ENCODE assay signal across 1 cellular context in genomic region chr5:10707198-10708187, GRCh38.
A peak's percentile ranks its signal among the peaks of the same experiment; 100 is the strongest.
TF ChIP-seq lines count a peak whose summit lies in the region.

No MANE protein-coding gene starts in this region.

TF ChIP-seq in HEK293, 187 proteins besides CTCF, POLR2A, EP300 and RAD21 (continued from another document):
- no peak for TF ChIP-seq PRDM2 (tag by site-specific recombination; IDR thresholded peaks at IDR 0.05; ENCODE audit: borderline replicate concordance)
- TF ChIP-seq ZNF701 (tag by site-specific recombination; IDR thresholded peaks at IDR 0.05), result no peak
- TF ChIP-seq ZNF280C (tag by site-specific recombination; IDR thresholded peaks at IDR 0.05), result no peak
- no peak for TF ChIP-seq ZBTB8A (tag by site-specific recombination; IDR thresholded peaks at IDR 0.05)
- peak; percentile 30; the same call in 1 of the 2 replicates for TF ChIP-seq EGR2 (tag by site-specific recombination; IDR thresholded peaks at IDR 0.05; ENCODE audit: low read depth)
- no peak for TF ChIP-seq ZNF580 (tag by site-specific recombination; IDR thresholded peaks at IDR 0.05)
- TF ChIP-seq ZFHX2 (tag by site-specific recombination; conservative IDR thresholded peaks at IDR 0.05), result 0 out of 2 replicates have a peak, but pooled peaks have one; percentile 31
- no peak for TF ChIP-seq KLF10 (tag by site-specific recombination; IDR thresholded peaks at IDR 0.05)
